Comparison of ENCODE assay signal across 8 cellular contexts in the genomic region with DNA sequence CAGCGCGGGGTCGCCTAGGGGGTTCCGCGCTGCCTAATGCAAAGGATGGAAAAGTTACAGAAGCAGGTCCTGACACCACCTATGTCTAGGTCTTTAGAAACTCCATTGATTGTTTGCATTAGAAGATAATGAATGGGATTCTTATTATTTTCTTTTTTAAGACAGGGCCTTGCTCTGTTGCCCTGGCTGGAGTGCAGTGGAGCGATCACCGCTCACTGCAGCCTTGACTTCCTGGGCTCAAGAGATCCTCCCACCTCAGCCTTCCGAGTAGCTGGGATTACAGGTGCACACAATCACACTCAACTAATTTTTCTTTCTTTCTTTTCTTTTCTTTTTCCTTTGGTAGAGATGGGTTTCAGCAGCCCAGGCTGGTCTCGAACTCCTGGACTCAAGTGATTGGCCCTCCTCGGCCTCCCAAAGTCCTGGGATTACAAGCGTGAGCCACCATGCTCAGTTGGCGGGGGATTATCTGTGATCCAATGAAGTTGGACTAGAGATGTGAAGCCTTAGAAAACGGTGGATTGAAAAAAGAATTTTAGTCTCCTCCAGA. TPM values are rescaled to one million over a fixed set of nuclear protein-coding genes. Genes with fewer than 3 reads are reported as not detected.
A peak's percentile ranks its signal among the peaks of the same experiment; 100 is the strongest.
DNase-seq lines count a peak whose midpoint lies in the region; ATAC-seq lines count a peak whose summit lies in the region.

No MANE protein-coding gene starts in this region.

- peak overlapping the region; percentile 79 for H3K27ac Mint-ChIP-seq in activated CD4-positive, alpha-beta T cell treated with anti-CD3 and anti-CD28 coated beads, Interleukin-2, amount 10 ng/mL, durations not matched to agents 7 days and 5 days
- H3K27ac Mint-ChIP-seq in activated naive CD8-positive, alpha-beta T cell treated with anti-CD3 and anti-CD28 coated beads, Interleukin-2, amount 50 U/mL, for 24 hours = peak overlapping the region; percentile 84

- H3K9me3 Mint-ChIP-seq in activated CD4-positive, alpha-beta T cell treated with anti-CD3 and anti-CD28 coated beads, Interleukin-2, amount 10 ng/mL, durations not matched to agents 7 days and 5 days = no peaks in the 10 kb centered on the region
- no peaks in the 10 kb centered on the region for H3K9me3 Mint-ChIP-seq in activated naive CD8-positive, alpha-beta T cell treated with anti-CD3 and anti-CD28 coated beads, Interleukin-2, amount 50 U/mL, for 24 hours

- CTCF ChIA-PET in activated CD4-positive, alpha-beta T cell treated with anti-CD3 and anti-CD28 coated beads, Interleukin-2, amount 10 ng/mL, durations not matched to agents 7 days and 5 days (lab: Charles Lee) = interaction anchor here (0.6 to 4.9 kb wide), 5 partner anchors 10 to 67 kb away, joined by 3 to 28 read pairs (median 3); partner anchors contain the start of gene PIKFYVE

- ATAC-seq in HG03108 (IDR thresholded peaks at IDR 0.05; ENCODE audit: unreplicated experiment) = peak; percentile 13
- no peak for ATAC-seq in activated naive CD8-positive, alpha-beta T cell treated with anti-CD3 and anti-CD28 coated beads, Interleukin-2, amount 50 U/mL, for 24 hours

- peak overlapping the region; percentile 92 for H3K4me3 Mint-ChIP-seq in activated CD4-positive, alpha-beta T cell treated with anti-CD3 and anti-CD28 coated beads, Interleukin-2, amount 10 ng/mL, durations not matched to agents 7 days and 5 days
- H3K4me3 Mint-ChIP-seq in activated naive CD8-positive, alpha-beta T cell treated with anti-CD3 and anti-CD28 coated beads, Interleukin-2, amount 50 U/mL, for 24 hours = peak overlapping the region; percentile 97

- H3K4me1 Mint-ChIP-seq in activated CD4-positive, alpha-beta T cell treated with anti-CD3 and anti-CD28 coated beads, Interleukin-2, amount 10 ng/mL, durations not matched to agents 7 days and 5 days = peaks cover 36% of the 10 kb centered on the region
- H3K4me1 Mint-ChIP-seq in activated naive CD8-positive, alpha-beta T cell treated with anti-CD3 and anti-CD28 coated beads, Interleukin-2, amount 50 U/mL, for 24 hours = peaks cover 27% of the 10 kb centered on the region

- no peaks in the 10 kb centered on the region for H3K27me3 Mint-ChIP-seq in activated CD4-positive, alpha-beta T cell treated with anti-CD3 and anti-CD28 coated beads, Interleukin-2, amount 10 ng/mL, durations not matched to agents 7 days and 5 days
- no peaks in the 10 kb centered on the region for H3K27me3 Mint-ChIP-seq in activated naive CD8-positive, alpha-beta T cell treated with anti-CD3 and anti-CD28 coated beads, Interleukin-2, amount 50 U/mL, for 24 hours

- DNase-seq in activated CD4-positive, alpha-beta T cell treated with anti-CD3 and anti-CD28 coated beads, Interleukin-2, amount 10 ng/mL, durations not matched to agents 7 days and 5 days = no peak
- DNase-seq in activated CD4-positive, alpha-beta T cell treated with anti-CD3 and anti-CD28 coated beads, Interleukin-2, amount 50 U/mL, for 1 hour = no peak
- DNase-seq in activated naive CD8-positive, alpha-beta T cell treated with anti-CD3 and anti-CD28 coated beads, Interleukin-2, amount 50 U/mL, for 24 hours = no peak
- DNase-seq in medulla oblongata (ENCODE audit: extremely low spot score) = peak; percentile 14
- DNase-seq in SIG-M5 treated with dmso at 0.1 percent for 504 hours (lab: John Stamatoyannopoulos, UW; ENCODE audit: unreplicated experiment) = no peak
- DNase-seq in EL = no peak
- no peak for DNase-seq in NCI-H1048 (lab: John Stamatoyannopoulos, UW)

- H3K36me3 Mint-ChIP-seq in activated CD4-positive, alpha-beta T cell treated with anti-CD3 and anti-CD28 coated beads, Interleukin-2, amount 10 ng/mL, durations not matched to agents 7 days and 5 days (ENCODE audit: low read depth) = peaks cover 17% of the 10 kb centered on the region
- peaks cover 8% of the 10 kb centered on the region for H3K36me3 Mint-ChIP-seq in activated naive CD8-positive, alpha-beta T cell treated with anti-CD3 and anti-CD28 coated beads, Interleukin-2, amount 50 U/mL, for 24 hours (ENCODE audit: low read depth)

- POLR2A ChIA-PET in activated CD4-positive, alpha-beta T cell treated with anti-CD3 and anti-CD28 coated beads, Interleukin-2, amount 10 ng/mL, durations not matched to agents 7 days and 5 days (lab: Charles Lee) = interaction anchor here (1.1 kb wide), 1 partner anchor 10 kb away, joined by 3 read pairs; no protein-coding TSS in a partner anchor

RNA-seq across cellular contexts. Expression of gene IDH1, which starts 0.8 kb away (rescaled TPM):
- 10 to 100 TPM; 25.1 to 27.3 TPM for total RNA-seq in activated CD4-positive, alpha-beta T cell treated with anti-CD3 and anti-CD28 coated beads, Interleukin-2, amount 10 ng/mL, durations not matched to agents 7 days and 5 days

RNA-seq across cellular contexts. Expression of gene PIKFYVE, which starts 10.4 kb away (rescaled TPM):
- total RNA-seq in activated CD4-positive, alpha-beta T cell treated with anti-CD3 and anti-CD28 coated beads, Interleukin-2, amount 10 ng/mL, durations not matched to agents 7 days and 5 days = 10 to 100 TPM; 32.7 to 34.7 TPM
